ENCODE assay signal across 8 cellular contexts in the genomic region with DNA sequence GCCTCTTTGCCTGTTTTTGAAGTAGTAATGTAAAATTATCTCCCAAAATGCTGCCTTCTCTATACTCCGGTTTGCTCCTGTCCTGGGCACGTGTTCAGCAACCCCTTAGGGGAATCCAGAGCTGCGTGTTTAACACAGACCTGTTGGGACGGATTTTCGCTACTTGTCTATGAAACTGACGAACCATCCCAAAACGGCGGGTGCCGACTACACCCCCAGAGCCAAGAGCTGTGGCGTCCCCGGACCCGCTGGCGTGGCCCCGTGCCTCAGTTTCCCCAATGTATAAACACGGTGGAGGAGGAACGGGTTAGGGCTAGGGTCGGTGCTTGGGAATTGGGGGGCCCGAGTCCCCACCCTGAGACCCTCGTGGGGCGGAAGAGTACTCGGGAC. TPM values are rescaled to one million over a fixed set of nuclear protein-coding genes. Genes with fewer than 3 reads are reported as not detected.
DNase-seq lines count a peak whose midpoint lies in the region; ATAC-seq and TF ChIP-seq lines count a peak whose summit lies in the region.

No MANE protein-coding gene starts in this region.

- peak; percentile 9 for DNase-seq in Calu3
- DNase-seq in LHCN-M2 (ENCODE audit: low read depth) = peak; percentile 1
- peak in 40 of 42 donors; percentile 10 to 71 (median 36) for DNase-seq in head of caudate nucleus
- DNase-seq in progenitor cell of endocrine pancreas (ENCODE audit: low spot score, unreplicated experiment) = peak; percentile 14
- DNase-seq in A172 (ENCODE audit: low spot score) = no peak
- DNase-seq in activated gamma-delta T cell (lab: John Stamatoyannopoulos, UW) = no peak

- H3K9me3 Mint-ChIP-seq in Calu3 (ENCODE audit: low read depth, unreplicated experiment) (no peaks in the 10 kb centered on the region), progenitor cell of endocrine pancreas (ENCODE audit: low read depth) (no peaks in the 10 kb centered on the region)
- no peaks in the 10 kb centered on the region for H3K9me3 Mint-ChIP-seq in activated T-helper 17 cell treated with anti-CD3 and anti-CD28 coated beads, Interleukin-2, amount 50 U/mL, for 72 hours

- H3K4me3 Mint-ChIP-seq in Calu3 (ENCODE audit: low read depth, unreplicated experiment) (peak overlapping the region; percentile 78), progenitor cell of endocrine pancreas (ENCODE audit: low read depth) (peak overlapping the region; percentile 84)
- H3K4me3 Mint-ChIP-seq in activated T-helper 17 cell treated with anti-CD3 and anti-CD28 coated beads, Interleukin-2, amount 50 U/mL, for 72 hours = peak overlapping the region; percentile 98

- H3K27me3 Mint-ChIP-seq in Calu3 (ENCODE audit: unreplicated experiment) = no peaks in the 10 kb centered on the region
- peaks cover 8% of the 10 kb centered on the region for H3K27me3 Mint-ChIP-seq in activated T-helper 17 cell treated with anti-CD3 and anti-CD28 coated beads, Interleukin-2, amount 50 U/mL, for 72 hours
- no peaks in the 10 kb centered on the region for H3K27me3 Mint-ChIP-seq in progenitor cell of endocrine pancreas

- TF ChIP-seq CTCF in Calu3 (IDR thresholded peaks at IDR 0.05; ENCODE audit: unreplicated experiment) (no peak), progenitor cell of endocrine pancreas (IDR thresholded peaks at IDR 0.05; ENCODE audit: unreplicated experiment) (no peak)

- H3K4me1 Mint-ChIP-seq in Calu3 (ENCODE audit: low read depth, unreplicated experiment) (peaks cover 13% of the 10 kb centered on the region), progenitor cell of endocrine pancreas (ENCODE audit: low read depth) (peaks cover 17% of the 10 kb centered on the region)
- peaks cover 14% of the 10 kb centered on the region for H3K4me1 Mint-ChIP-seq in activated T-helper 17 cell treated with anti-CD3 and anti-CD28 coated beads, Interleukin-2, amount 50 U/mL, for 72 hours

- BruUV-seq in Calu3 (replicated peaks; lab: Mats Ljungman, UMichigan) = no TSS peak

- intact Hi-C loops in Calu3 (cut with micrococcal nuclease; ENCODE audit: unreplicated experiment) (no loop called here), head of caudate nucleus (cut with DNase I) (loop anchor here (10.0 kb wide), 1 partner anchor 104 kb away; no protein-coding TSS in a partner anchor)

- ATAC-seq in activated T-helper 17 cell treated with anti-CD3 and anti-CD28 coated beads, Interleukin-2, amount 50 U/mL, for 72 hours (replicated peaks) = peak; percentile 18
- ATAC-seq in HG03354 (IDR thresholded peaks at IDR 0.05; ENCODE audit: poor library complexity, severe bottlenecking, unreplicated experiment) = no peak

- H3K36me3 Mint-ChIP-seq in Calu3 (ENCODE audit: insufficient read depth, unreplicated experiment) (peaks cover 25% of the 10 kb centered on the region), progenitor cell of endocrine pancreas (ENCODE audit: insufficient read depth) (no peaks in the 10 kb centered on the region)
- peaks cover 11% of the 10 kb centered on the region for H3K36me3 Mint-ChIP-seq in activated T-helper 17 cell treated with anti-CD3 and anti-CD28 coated beads, Interleukin-2, amount 50 U/mL, for 72 hours (ENCODE audit: low read depth)

- H3K27ac Mint-ChIP-seq in Calu3 (ENCODE audit: unreplicated experiment) (peak overlapping the region; percentile 80), progenitor cell of endocrine pancreas (peak overlapping the region; percentile 80)
- H3K27ac Mint-ChIP-seq in activated T-helper 17 cell treated with anti-CD3 and anti-CD28 coated beads, Interleukin-2, amount 50 U/mL, for 72 hours = peak overlapping the region; percentile 94

- CTCF ChIA-PET in Calu3 (lab: Charles Lee) = no interaction called here

RNA-seq across cellular contexts. Expression of a gene that starts 0.5 kb away (rescaled TPM):
- total RNA-seq in Calu3 (2022) (6.2 and 8.0 TPM in 2 replicates), LHCN-M2 (2014; rRNA removed) (0.32 and 0.34 TPM in 2 replicates), progenitor cell of endocrine pancreas (16.1 and 18.4 TPM in 2 replicates)
- 0.17 TPM for polyA plus RNA-seq in LHCN-M2 (2012)
- 10 to 100 TPM in 1 of 2 donors, 1 to 10 TPM in 1; 2.9 to 12.2 TPM for total RNA-seq in activated T-helper 17 cell treated with anti-CD3 and anti-CD28 coated beads, Interleukin-2, amount 50 U/mL, for 72 hours
- total RNA-seq in A172 (2014; rRNA removed; shearing (Covaris generic)) = 0.10 and 1.3 TPM in 2 replicates

Comparison
In these comparisons a context has a peak if more than half of its experiments do, and no peak if none do; other contexts are left out.
1. DNase-seq: peak in Calu3 (single experiment), LHCN-M2 (single experiment), head of caudate nucleus (40 of 42) and progenitor cell of endocrine pancreas (single experiment); none in A172 (single experiment) and activated gamma-delta T cell (single experiment).
2. Peak in every context shown above with its lines, with median percentiles within 50 percentile points of each other: H3K27ac Mint-ChIP-seq and H3K4me3 Mint-ChIP-seq.